16 cellular contexts compared by ENCODE assay signal in genomic region chr16:23121024-23121423, GRCh38. TPM values are rescaled to one million over a fixed set of nuclear protein-coding genes. Genes with fewer than 3 reads are reported as not detected.
DNase-seq lines count a peak whose midpoint lies in the region; ATAC-seq, FAIRE-seq and TF ChIP-seq lines count a peak whose summit lies in the region.
"Had no signal": no experiment of that assay in that cellular context is flagged by ENCODE, and none has a peak within 500 bp of the region (broad histone marks: within the 10 kb centered on the region; RNA-seq: fewer than 3 reads in every experiment).

No MANE protein-coding gene starts in this region.

- H3K27me3 Mint-ChIP-seq in MCF 10A (ENCODE audit: insufficient read depth, unreplicated experiment) = no peaks in the 10 kb centered on the region
- H3K27me3 Mint-ChIP-seq: activated CD4-positive, alpha-beta T cell treated with anti-CD3 and anti-CD28 coated beads, Interleukin-2, amount 10 ng/mL, durations not matched to agents 24 days and 14 days; activated T-cell treated with anti-CD3 and anti-CD28 coated beads, Interleukin-2, amount 50 U/mL, for 24 hours had no signal

- no peak overlapping the region for H3K23ac ChIP-seq in IMR-90 (ENCODE audit: low read depth, low read length)

- no peak overlapping the region for H3K4me3 Mint-ChIP-seq in MCF 10A (ENCODE audit: unreplicated experiment)
- H3K4me3 Mint-ChIP-seq: activated CD4-positive, alpha-beta T cell treated with anti-CD3 and anti-CD28 coated beads, Interleukin-2, amount 10 ng/mL, durations not matched to agents 24 days and 14 days; activated T-cell treated with anti-CD3 and anti-CD28 coated beads, Interleukin-2, amount 50 U/mL, for 24 hours had no signal

- H2AFZ ChIP-seq in IMR-90 (replicated peaks; ENCODE audit: low read length, poor library complexity) = no peak overlapping the region
- H2AFZ ChIP-seq in keratinocyte (ENCODE audit: control insufficient read depth, low read length) = no peak overlapping the region
- H2AFZ ChIP-seq in Karpas-422 (ENCODE audit: low read length) = no peak overlapping the region

- H3K79me1 ChIP-seq in IMR-90 (ENCODE audit: low read depth in 1 of 2, low read length in 2 of 2) = peaks cover 18 to 32% of the 10 kb centered on the region in 2 experiments; a peak in 3 of 4 replicates

- no peak overlapping the region for H2BK120ac ChIP-seq in IMR-90 (ENCODE audit: low read depth, low read length)

- H3K79me2 ChIP-seq in keratinocyte (ENCODE audit: control insufficient read depth, insufficient read depth, low read length) (peaks cover 98% of the 10 kb centered on the region), Karpas-422 (ENCODE audit: low read length) (no peaks in the 10 kb centered on the region)

- no peak for TF ChIP-seq CTCF in IMR-90 (conservative IDR thresholded peaks at IDR 0.05; ENCODE audit: low read depth, low read length)
- TF ChIP-seq CTCF in MCF 10A (IDR thresholded peaks at IDR 0.05; ENCODE audit: unreplicated experiment) = no peak
- TF ChIP-seq CTCF in keratinocyte (optimal IDR thresholded peaks at IDR 0.05 in 1 of 3, IDR thresholded peaks at IDR 0.05 in 1 of 3, conservative IDR thresholded peaks at IDR 0.05 in 1 of 3; ENCODE audit: extremely low read depth in 1 of 3, insufficient read depth in 2 of 3, low read length in 3 of 3) = no peak

- H3K9me3 ChIP-seq in IMR-90 (ENCODE audit: control insufficient read depth, insufficient read depth, low read length) (no peaks in the 10 kb centered on the region), keratinocyte (ENCODE audit: control insufficient read depth, low read depth, low read length) (no peaks in the 10 kb centered on the region), stomach smooth muscle (ENCODE audit: control insufficient read depth in 2 of 2, low read length in 2 of 2) (no peaks in the 10 kb centered on the region), Karpas-422 (ENCODE audit: low read length) (no peaks in the 10 kb centered on the region)
- H3K9me3 ChIP-seq: adrenal gland, gastrocnemius medialis had no signal

- TF ChIP-seq RAD21 in IMR-90 (IDR thresholded peaks at IDR 0.05; ENCODE audit: low read length) = no peak

- no peaks in the 10 kb centered on the region for H3K9me3 Mint-ChIP-seq in MCF 10A (ENCODE audit: unreplicated experiment)
- H3K9me3 Mint-ChIP-seq: activated CD4-positive, alpha-beta T cell treated with anti-CD3 and anti-CD28 coated beads, Interleukin-2, amount 10 ng/mL, durations not matched to agents 24 days and 14 days; activated T-cell treated with anti-CD3 and anti-CD28 coated beads, Interleukin-2, amount 50 U/mL, for 24 hours had no signal

- dilution Hi-C loops in IMR-90 (cut with HindIII; ENCODE audit: low sequenced_read_pairs, unreplicated experiment) = no loop called here
- dilution Hi-C loops in keratinocyte (cut with MboI; ENCODE audit: extremely low pct_ligation_motif_present, low sequenced_read_pairs) = no loop called here

- H3K4ac ChIP-seq in IMR-90 (ENCODE audit: low read depth, low read length) = no peak overlapping the region

- H4K20me1 ChIP-seq in IMR-90 (ENCODE audit: insufficient read depth, low read length) (peaks cover 31% of the 10 kb centered on the region), keratinocyte (ENCODE audit: control insufficient read depth, extremely low read depth, insufficient read depth, low read length) (peaks cover 3% of the 10 kb centered on the region), Karpas-422 (ENCODE audit: insufficient read depth, low read depth, low read length) (peaks cover 55% of the 10 kb centered on the region)

- H3K4me1 ChIP-seq in IMR-90 (ENCODE audit: control insufficient read depth, insufficient read depth, low read length) = peaks cover 3% of the 10 kb centered on the region; the same call in 1 of the 2 replicates
- H3K4me1 ChIP-seq in keratinocyte (ENCODE audit: control insufficient read depth, extremely low read depth, insufficient read depth, low read length) = peaks cover 61% of the 10 kb centered on the region
- H3K4me1 ChIP-seq in stomach smooth muscle (ENCODE audit: control insufficient read depth, insufficient read depth, low read length) = peaks cover 11% of the 10 kb centered on the region
- H3K4me1 ChIP-seq in Karpas-422 (ENCODE audit: low read length) = no peaks in the 10 kb centered on the region

- WGBS in IMR-90 (ENCODE audit: extremely low coverage in 2 of 2, insufficient read length in 1 of 2), 2 experiments = 71% methylated on average over 3 of the region's 3 CpGs; no CpG with 5 or more reads in 1 of the 2 experiments

- no peaks in the 10 kb centered on the region for H3K36me3 Mint-ChIP-seq in MCF 10A (ENCODE audit: insufficient read depth, unreplicated experiment)

- H2BK15ac ChIP-seq in IMR-90 (ENCODE audit: low read depth, low read length) = no peak overlapping the region

- no peak overlapping the region for H3K4me3 ChIP-seq in IMR-90 (ENCODE audit: insufficient read depth, low read depth, low read length)
- H3K4me3 ChIP-seq in keratinocyte (ENCODE audit: control insufficient read depth in 2 of 3, extremely low read depth in 1 of 3, insufficient read depth in 2 of 3, low read depth in 1 of 3, low read length in 3 of 3) = peak overlapping the region in 1 of 3 experiments; percentile 14
- H3K4me3 ChIP-seq in stomach smooth muscle (ENCODE audit: low read length in 2 of 2) = no peak overlapping the region
- H3K4me3 ChIP-seq in Karpas-422 (ENCODE audit: low read length) = no peak overlapping the region
- H3K4me3 ChIP-seq in H7 (ENCODE audit: insufficient read depth, low read depth, low read length) = no peak overlapping the region
- H3K4me3 ChIP-seq: adrenal gland, gastrocnemius medialis had no signal

- no peak overlapping the region for H4K8ac ChIP-seq in IMR-90 (ENCODE audit: low read depth in 2 of 2, low read length in 2 of 2)

- no peak overlapping the region for H3K27ac ChIP-seq in IMR-90 (ENCODE audit: insufficient read depth, low read length)
- peak overlapping the region; percentile 84 for H3K27ac ChIP-seq in keratinocyte (ENCODE audit: control insufficient read depth, insufficient read depth, low read length)
- H3K27ac ChIP-seq in stomach smooth muscle (ENCODE audit: low read length) = peak overlapping the region; percentile 8
- no peak overlapping the region for H3K27ac ChIP-seq in Karpas-422 (ENCODE audit: low read length)

- intact Hi-C loops in IMR-90 (cut with micrococcal nuclease) (no loop called here), MCF 10A (cut with micrococcal nuclease) (no loop called here)

- no peak overlapping the region for H2BK5ac ChIP-seq in IMR-90 (ENCODE audit: low read depth, low read length, poor library complexity, severe bottlenecking)

- H3K27me3 ChIP-seq in IMR-90 (ENCODE audit: control insufficient read depth, insufficient read depth, low read length) (no peaks in the 10 kb centered on the region), keratinocyte (ENCODE audit: control insufficient read depth, extremely low read depth, insufficient read depth, low read length) (no peaks in the 10 kb centered on the region), stomach smooth muscle (ENCODE audit: control insufficient read depth in 1 of 2, insufficient read depth in 2 of 2, low read length in 2 of 2) (no peaks in the 10 kb centered on the region), Karpas-422 (ENCODE audit: low read length) (no peaks in the 10 kb centered on the region), H7 (ENCODE audit: control insufficient read depth, insufficient read depth, low read length) (no peaks in the 10 kb centered on the region)
- H3K27me3 ChIP-seq: adrenal gland, gastrocnemius medialis had no signal

- H3K9ac ChIP-seq in IMR-90 (ENCODE audit: low read depth, low read length) (no peak overlapping the region), keratinocyte (ENCODE audit: control insufficient read depth, extremely low read depth, insufficient read depth, low read length) (peak overlapping the region; percentile 66), stomach smooth muscle (ENCODE audit: low read length in 2 of 2) (no peak overlapping the region), Karpas-422 (ENCODE audit: low read length) (no peak overlapping the region)

- POLR2A ChIA-PET in IMR-90 (lab: Charles Lee; ENCODE audit: unreplicated experiment) (no interaction called here), MCF 10A (lab: Yijun Ruan, JAX) (interaction anchor here (3.0 to 7.3 kb wide), 2 partner anchors 23 to 28 kb away, joined by 9 to 63 read pairs; partner anchors contain the start of gene USP31)

- in situ Hi-C loops in IMR-90 (cut with MboI; ENCODE audit: low sequenced_read_pairs) = no loop called here

- no peak overlapping the region for H2AK9ac ChIP-seq in IMR-90 (replicated peaks; ENCODE audit: low read depth, low read length, poor library complexity)

- no peak for TF ChIP-seq POLR2A in IMR-90 (IDR thresholded peaks at IDR 0.05; ENCODE audit: low read depth, low read length)

- H3K9me2 ChIP-seq in Karpas-422 (replicated peaks; ENCODE audit: insufficient read depth, low read length) = no peaks in the 10 kb centered on the region

- H3K36me3 ChIP-seq in IMR-90 (ENCODE audit: control insufficient read depth, insufficient read depth, low read length) (no peaks in the 10 kb centered on the region), keratinocyte (ENCODE audit: control insufficient read depth in 2 of 2, extremely low read depth in 1 of 2, insufficient read depth in 2 of 2, low read length in 2 of 2) (no peaks in the 10 kb centered on the region), stomach smooth muscle (ENCODE audit: control insufficient read depth in 2 of 2, insufficient read depth in 2 of 2, low read length in 2 of 2) (no peaks in the 10 kb centered on the region), Karpas-422 (ENCODE audit: insufficient read depth, low read length) (no peaks in the 10 kb centered on the region), H7 (replicated peaks; ENCODE audit: control insufficient read depth, insufficient read depth, low read length) (no peaks in the 10 kb centered on the region)
- H3K36me3 ChIP-seq: adrenal gland, gastrocnemius medialis had no signal

- ATAC-seq in IMR-90 (ENCODE audit: low read depth) = peak; percentile 6; the same call in 1 of the 2 replicates
- ATAC-seq: gastrocnemius medialis, HCT116 had no signal

- peaks cover 10% of the 10 kb centered on the region; the same call in 1 of the 2 replicates for H3K9me1 ChIP-seq in IMR-90 (ENCODE audit: insufficient read depth, low read length)
- H3K9me1 ChIP-seq in keratinocyte (ENCODE audit: control insufficient read depth, extremely low read depth, insufficient read depth, low read length) = no peaks in the 10 kb centered on the region

- no peak overlapping the region for H2BK20ac ChIP-seq in IMR-90 (ENCODE audit: low read depth, low read length)

- H2AK5ac ChIP-seq in IMR-90 (ENCODE audit: low read depth, low read length) = no peak overlapping the region

- no peak overlapping the region for H3K18ac ChIP-seq in IMR-90 (ENCODE audit: low read depth, low read length)

- CTCF ChIA-PET in IMR-90 (lab: Yijun Ruan, JAX) (no interaction called here), MCF 10A (lab: Yijun Ruan, JAX) (interaction anchor here (0.6 to 1.2 kb wide), 2 partner anchors 10 to 262 kb away, joined by 3 read pairs; no protein-coding TSS in a partner anchor)

- H4K91ac ChIP-seq in IMR-90 (ENCODE audit: insufficient read depth, low read depth, low read length) = no peak overlapping the region

- FAIRE-seq in keratinocyte (lab: Jason Lieb, UNC) = peak; percentile 41
- FAIRE-seq: colon, kidney had no signal

- peaks cover 61% of the 10 kb centered on the region for H3K4me1 Mint-ChIP-seq in MCF 10A (ENCODE audit: insufficient read depth, unreplicated experiment)

- no peak overlapping the region for H3K14ac ChIP-seq in IMR-90 (replicated peaks; ENCODE audit: low read depth, low read length)

- H3K4me2 ChIP-seq in IMR-90 (ENCODE audit: low read depth, low read length) = no peak overlapping the region
- peak overlapping the region; percentile 55 for H3K4me2 ChIP-seq in keratinocyte (ENCODE audit: control insufficient read depth, extremely low read depth, insufficient read depth, low read depth, low read length)
- no peak overlapping the region for H3K4me2 ChIP-seq in Karpas-422 (ENCODE audit: low read depth, low read length, poor library complexity, severe bottlenecking)

- no peak overlapping the region for H3K56ac ChIP-seq in IMR-90 (ENCODE audit: extremely low read depth, insufficient read depth, low read length)

- BruUV-seq in IMR-90 (replicated peaks; lab: Mats Ljungman, UMichigan) (no TSS peak), MCF 10A (replicated peaks; lab: Mats Ljungman, UMichigan) (no TSS peak)

- no peak overlapping the region for H4K5ac ChIP-seq in IMR-90 (ENCODE audit: low read depth, low read length)

- no peak for DNase-seq in IMR-90
- no peak for DNase-seq in MCF 10A (ENCODE audit: unreplicated experiment)
- DNase-seq in keratinocyte (ENCODE audit: low read depth, low spot score) = no peak
- DNase-seq in Karpas-422 = no peak
- DNase-seq in NCI-H526 (lab: John Stamatoyannopoulos, UW) = no peak
- no peak for DNase-seq in H7
- DNase-seq: activated CD4-positive, alpha-beta T cell treated with anti-CD3 and anti-CD28 coated beads, Interleukin-2, amount 10 ng/mL, durations not matched to agents 24 days and 14 days; activated T-cell treated with anti-CD3 and anti-CD28 coated beads, Interleukin-2, amount 50 U/mL, for 24 hours; adrenal gland; gastrocnemius medialis; kidney; MV-4-11; T-helper 2 cell had no signal

- peak overlapping the region; percentile 59 for H3K27ac Mint-ChIP-seq in MCF 10A (ENCODE audit: low read depth, unreplicated experiment)
- H3K27ac Mint-ChIP-seq: activated CD4-positive, alpha-beta T cell treated with anti-CD3 and anti-CD28 coated beads, Interleukin-2, amount 10 ng/mL, durations not matched to agents 24 days and 14 days; activated T-cell treated with anti-CD3 and anti-CD28 coated beads, Interleukin-2, amount 50 U/mL, for 24 hours had no signal

RNA-seq across cellular contexts. Expression of gene USP31, which starts 28.2 kb away (rescaled TPM):
- total RNA-seq in IMR-90 (2012; rRNA removed) = 3.4 and 3.9 TPM in 2 replicates
- 2.9 and 3.1 TPM in 2 replicates for polyA plus RNA-seq in IMR-90 (2012; rRNA removed)
- polyA plus RNA-seq in IMR-90 (2012; cell fraction: cytosol; rRNA removed) = 1.7 and 1.8 TPM in 2 replicates
- 7.7 and 8.4 TPM in 2 replicates for polyA plus RNA-seq in IMR-90 (2012; cell fraction: nucleus; rRNA removed; ENCODE audit: low replicate concordance)
- 23.0 and 26.9 TPM in 2 replicates for total RNA-seq in MCF 10A (2022)
- polyA plus RNA-seq in keratinocyte = 14.0 to 16.3 TPM (median 15.8 TPM) in 3 replicates
- polyA plus RNA-seq in keratinocyte (2011; ENCODE audit: low read depth) = 8.2 TPM
- polyA plus RNA-seq in keratinocyte (2011; cell fraction: cytosol; rRNA removed) = 9.3 and 11.8 TPM in 2 replicates
- 26.6 and 31.3 TPM in 2 replicates for polyA plus RNA-seq in keratinocyte (2011; cell fraction: nucleus; rRNA removed)
- 8.4 and 11.4 TPM in 2 replicates for polyA plus RNA-seq in keratinocyte (2012; ENCODE audit: low replicate concordance)
- polyA minus RNA-seq in keratinocyte = 28.2 to 53.4 TPM (median 46.9 TPM) in 3 replicates
- 22.4 TPM for polyA minus RNA-seq in keratinocyte (2011; cell fraction: cytosol; rRNA and poly(A)+ RNA removed)
- 39.5 and 68.3 TPM in 2 replicates for polyA minus RNA-seq in keratinocyte (2011; cell fraction: nucleus; rRNA and poly(A)+ RNA removed)
- 1.4 and 3.5 TPM in 2 replicates for total RNA-seq in Karpas-422 (2014; rRNA removed; shearing (Covaris generic); ENCODE audit: low replicate concordance)
- 8.3 and 11.4 TPM in 2 replicates for total RNA-seq in H7 (2014; rRNA removed; shearing (Covaris generic))

Comparison
In these comparisons a context has a peak if more than half of its experiments do, and no peak if none do; other contexts are left out.
1. H3K27ac ChIP-seq: peak in keratinocyte (single experiment) and stomach smooth muscle (single experiment); none in IMR-90 (single experiment) and Karpas-422 (single experiment).